Comparison of ENCODE assay signal across 15 cellular contexts in the genomic region with DNA sequence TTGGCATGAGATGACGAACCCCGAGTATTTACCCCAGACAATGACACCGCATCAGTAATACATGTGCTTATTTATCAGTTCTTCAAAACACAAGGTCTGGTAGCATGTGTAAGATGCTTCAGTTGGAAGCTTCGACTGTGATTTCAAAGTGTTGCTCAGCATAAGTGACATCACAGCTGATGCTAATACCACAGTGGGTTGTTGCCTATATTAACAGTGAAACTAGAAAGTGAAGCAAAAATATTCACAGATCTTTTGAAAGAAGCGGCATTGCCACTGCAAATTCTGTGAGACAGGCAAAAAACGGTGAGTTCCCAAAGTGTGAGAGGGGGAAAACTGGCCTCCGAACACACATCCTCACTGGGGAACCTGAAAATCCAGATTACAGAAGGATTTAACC.
"Had no signal": no experiment of that assay in that cellular context is flagged by ENCODE, and none has a peak within 500 bp of the region (broad histone marks: within the 10 kb centered on the region; RNA-seq: fewer than 3 reads in every experiment).

No MANE protein-coding gene starts in this region.

- H3K4me3 ChIP-seq: Peyer's patch had no signal

- H3K36me3 ChIP-seq: Peyer's patch had no signal

- H3K27me3 ChIP-seq: Peyer's patch had no signal

- H3K9me3 ChIP-seq: Peyer's patch had no signal

- DNase-seq: KBM-7, NCI-H1092 treated with DMSO at 0.1 percent for 48 hours, NCI-H1436 treated with DMSO at 0.1 percent for 48 hours, NCI-H1694, NCI-H1930, NCI-H2081, NCI-H2107, NCI-H2227 treated with DMSO at 0.1 percent for 48 hours, NCI-H526 treated with DMSO at 0.1 percent for 48 hours, NCI-H748 treated with DMSO at 0.1 percent for 48 hours, PC-3, Peyer's patch, Right ventricle myocardium superior, T-helper 1 cell had no signal

- H3K4me1 ChIP-seq: Peyer's patch had no signal

- H3K27ac ChIP-seq: HL-60, Peyer's patch had no signal
